9 cellular contexts compared by ENCODE assay signal in genomic region chr6:6319947-6320811, GRCh38. TPM values are rescaled to one million over a fixed set of nuclear protein-coding genes. Genes with fewer than 3 reads are reported as not detected.
A peak's percentile ranks its signal among the peaks of the same experiment; 100 is the strongest.
DNase-seq lines count a peak whose midpoint lies in the region; ATAC-seq lines count a peak whose summit lies in the region.
"Had no signal": no experiment of that assay in that cellular context is flagged by ENCODE, and none has a peak within 500 bp of the region (broad histone marks: within the 10 kb centered on the region; RNA-seq: fewer than 3 reads in every experiment).

Gene F13A1, minus strand, starts transcription at chr6:6320662. Its CDS starts 1,998 bp downstream, at chr6:6318664.

- ATAC-seq in GM18502 (IDR thresholded peaks at IDR 0.05; ENCODE audit: poor library complexity, unreplicated experiment) (peak; percentile 46), left cardiac atrium (peak; percentile 34 to 54), HG02973 (IDR thresholded peaks at IDR 0.05; ENCODE audit: unreplicated experiment) (no peak), GM18858 (IDR thresholded peaks at IDR 0.05; ENCODE audit: unreplicated experiment) (no peak)

- intact Hi-C loops in left cardiac atrium (cut with DNase I): loop anchor here in 1 of 2 donors (5.0 kb wide), 1 partner anchor 263 kb away; no protein-coding TSS in a partner anchor

- DNase-seq in NCI-H1105 treated with DMSO at 0.1 percent for 48 hours (lab: John Stamatoyannopoulos, UW) (peak; percentile 29), left cardiac atrium (no peak), retina (peak; percentile 44), SKM-1 (lab: John Stamatoyannopoulos, UW; ENCODE audit: unreplicated experiment) (no peak), hippocampal formation (lab: John Stamatoyannopoulos, UW) (no peak)
- DNase-seq: WERI-Rb-1 had no signal

RNA-seq across cellular contexts. Expression of gene F13A1, which starts in this region (rescaled TPM):
- total RNA-seq in left cardiac atrium: 100 to 1,000 TPM; 122 to 371 TPM

Comparison
In these comparisons a context has a peak if more than half of its experiments do, and no peak if none do; other contexts are left out.
1. ATAC-seq: peak in GM18502 (single experiment) and left cardiac atrium (2 of 2); none in HG02973 (single experiment) and GM18858 (single experiment).
2. DNase-seq: peak in NCI-H1105 treated with DMSO at 0.1 percent for 48 hours (single experiment) and retina (single experiment); none in left cardiac atrium (single experiment), SKM-1 (single experiment) and hippocampal formation (0 of 2).